Comparison of ENCODE assay signal across 20 cellular contexts in the genomic region with DNA sequence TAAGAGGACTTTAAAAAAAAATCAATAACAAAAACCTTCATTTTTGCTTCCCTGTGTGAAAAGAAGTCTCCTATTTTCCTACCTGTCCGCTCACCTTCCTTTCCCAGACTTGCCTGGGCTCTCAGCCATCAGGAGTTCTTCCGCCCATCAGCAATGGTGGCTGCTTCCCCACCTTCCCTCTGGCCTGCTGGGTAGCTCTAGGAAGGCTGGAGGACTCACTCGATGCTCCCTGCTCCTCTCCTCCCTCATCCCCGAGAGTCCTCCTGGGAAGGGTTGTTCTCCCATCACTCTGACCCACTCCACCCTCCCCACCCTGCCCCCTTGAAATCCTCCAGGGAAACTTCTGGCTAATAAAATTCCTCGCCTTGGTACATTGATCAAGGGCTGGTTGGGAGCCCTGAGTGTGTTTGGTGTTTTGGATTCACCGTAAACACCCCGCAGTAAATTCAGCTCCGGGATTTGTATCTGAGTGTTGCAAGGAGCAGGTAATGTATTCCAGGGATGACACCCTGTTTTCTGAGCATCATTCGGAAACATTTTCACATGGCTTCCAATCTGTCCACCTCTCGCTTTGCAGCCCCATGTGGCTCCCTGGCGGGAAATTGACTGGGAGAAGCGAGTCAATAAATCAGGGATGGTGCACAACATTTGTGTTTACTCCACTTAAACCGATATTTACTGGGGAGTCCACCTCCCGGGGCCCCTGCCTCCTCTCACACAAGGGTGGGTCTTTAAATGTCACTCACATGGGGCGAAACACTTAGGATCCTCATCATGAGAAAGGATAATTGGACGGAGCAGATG.
"Had no signal": no experiment of that assay in that cellular context is flagged by ENCODE, and none has a peak within 500 bp of the region (broad histone marks: within the 10 kb centered on the region; RNA-seq: fewer than 3 reads in every experiment).

No MANE protein-coding gene starts in this region.

- H3K4me3 ChIP-seq: lung had no signal

- H3K9me3 ChIP-seq: neutrophil had no signal

- H3K4me1 Mint-ChIP-seq: naive thymus-derived CD4-positive, alpha-beta T cell; stimulated activated naive B cell treated with anti-CD40 and anti-IgM and Interleukin-4, amounts not matched to agents 10 μg/mL and 1 μg/mL and 100 μg/mL, for 72 hours had no signal

- H3K27ac ChIP-seq: brain microvascular endothelial cell, epithelial cell of prostate, neutrophil had no signal

- H3K9me3 Mint-ChIP-seq: activated CD4-positive, alpha-beta memory T cell treated with anti-CD3 and anti-CD28 coated beads for 36 hours; activated T-cell treated with anti-CD3 and anti-CD28 coated beads, Interleukin-2, amount 50 U/mL, for 4 hours; T-helper 2 cell treated with Interferon-gamma antibody and Interleukin-4, amounts not matched to agents 5 μg/mL and 100 μg/mL, for 36 hours; type B pancreatic cell had no signal

- H3K27ac Mint-ChIP-seq: activated CD4-positive, alpha-beta memory T cell treated with anti-CD3 and anti-CD28 coated beads for 36 hours; activated naive CD8-positive, alpha-beta T cell; dendritic cell treated with granulocyte-macrophage colony-stimulating factor and Interleukin-4, amounts not matched to agents 40 ng/mL and 50 ng/mL, for 4 days; effector memory CD8-positive, alpha-beta T cell; stimulated activated naive B cell treated with anti-CD40 and anti-IgM and Interleukin-4, amounts not matched to agents 10 μg/mL and 1 μg/mL and 100 μg/mL, for 72 hours; T-helper 2 cell treated with Interferon-gamma antibody and Interleukin-4, amounts not matched to agents 5 μg/mL and 100 μg/mL, for 36 hours; type B pancreatic cell had no signal

- H3K36me3 Mint-ChIP-seq: activated CD4-positive, alpha-beta memory T cell treated with anti-CD3 and anti-CD28 coated beads for 36 hours; activated naive CD8-positive, alpha-beta T cell; naive thymus-derived CD4-positive, alpha-beta T cell; stimulated activated naive B cell treated with anti-CD40 and anti-IgM and Interleukin-4, amounts not matched to agents 10 μg/mL and 1 μg/mL and 100 μg/mL, for 72 hours; type B pancreatic cell had no signal

- H3K36me3 ChIP-seq: brain microvascular endothelial cell, neutrophil had no signal

- ATAC-seq: activated T-cell treated with anti-CD3 and anti-CD28 coated beads, Interleukin-2, amount 50 U/mL, for 4 hours; effector memory CD8-positive, alpha-beta T cell; naive thymus-derived CD4-positive, alpha-beta T cell; right cardiac atrium; stimulated activated naive B cell treated with anti-CD40 and anti-IgM and Interleukin-4, amounts not matched to agents 10 μg/mL and 1 μg/mL and 100 μg/mL, for 72 hours had no signal

- DNase-seq: activated CD4-positive, alpha-beta memory T cell treated with anti-CD3 and anti-CD28 coated beads for 36 hours; activated CD4-positive, CD25-positive, alpha-beta regulatory T cell treated with anti-CD3 and anti-CD28 coated beads, Interleukin-2, amount 50 U/mL, for 72 hours; activated effector memory CD4-positive, alpha-beta T cell treated with anti-CD3 and anti-CD28 coated beads, Interleukin-2, amount 50 U/mL, for 16 hours; activated T-cell treated with anti-CD3 and anti-CD28 coated beads, Interleukin-2, amount 50 U/mL, for 4 hours; amygdala; brain microvascular endothelial cell; cerebellar nuclear complex; effector memory CD8-positive, alpha-beta T cell; hippocampal formation; naive thymus-derived CD4-positive, alpha-beta T cell; right cardiac atrium; stimulated activated CD4-positive, alpha-beta T cell treated with anti-CD3 and anti-CD28 coated beads, Interleukin-1b, Interleukin-23, amount 100 ng/mL, for 48 hours; stimulated activated naive B cell treated with anti-CD40 and anti-IgM and Interleukin-4, amounts not matched to agents 10 μg/mL and 1 μg/mL and 100 μg/mL, for 72 hours had no signal

- H3K4me3 Mint-ChIP-seq: activated CD4-positive, alpha-beta memory T cell treated with anti-CD3 and anti-CD28 coated beads for 36 hours; activated naive CD8-positive, alpha-beta T cell; activated T-cell treated with anti-CD3 and anti-CD28 coated beads, Interleukin-2, amount 50 U/mL, for 4 hours; dendritic cell treated with granulocyte-macrophage colony-stimulating factor and Interleukin-4, amounts not matched to agents 40 ng/mL and 50 ng/mL, for 4 days; effector memory CD8-positive, alpha-beta T cell; naive thymus-derived CD4-positive, alpha-beta T cell; stimulated activated naive B cell treated with anti-CD40 and anti-IgM and Interleukin-4, amounts not matched to agents 10 μg/mL and 1 μg/mL and 100 μg/mL, for 72 hours; T-helper 2 cell treated with Interferon-gamma antibody and Interleukin-4, amounts not matched to agents 5 μg/mL and 100 μg/mL, for 36 hours; type B pancreatic cell had no signal

- H3K27me3 Mint-ChIP-seq: activated CD4-positive, alpha-beta memory T cell treated with anti-CD3 and anti-CD28 coated beads for 36 hours; type B pancreatic cell had no signal

- H3K27me3 ChIP-seq: brain microvascular endothelial cell had no signal
